In the genomic region with DNA sequence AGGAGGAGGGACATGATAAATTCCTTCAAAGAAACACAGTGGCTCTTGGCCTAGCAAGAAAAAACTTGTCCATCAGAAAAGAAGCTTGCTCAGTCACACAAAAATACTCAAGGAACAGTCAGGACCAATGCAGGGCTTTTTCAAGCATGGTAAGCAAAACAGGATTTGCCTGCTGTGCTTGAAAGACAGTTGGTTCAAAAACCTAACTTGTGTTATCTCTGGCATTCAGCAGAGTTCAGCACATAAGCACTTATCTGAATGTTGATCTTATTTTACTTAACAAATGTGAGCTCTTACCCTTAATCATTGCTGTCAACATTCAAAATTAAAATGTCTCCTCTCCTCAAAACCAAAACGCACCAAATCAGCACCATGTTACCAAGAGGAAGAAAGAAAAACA, we compare ENCODE assay signal across 24 cellular contexts. TPM values are rescaled to one million over a fixed set of nuclear protein-coding genes. Genes with fewer than 3 reads are reported as not detected.
DNase-seq lines count a peak whose midpoint lies in the region; ATAC-seq, FAIRE-seq and TF ChIP-seq lines count a peak whose summit lies in the region.
"Had no signal": no experiment of that assay in that cellular context is flagged by ENCODE, and none has a peak within 500 bp of the region (broad histone marks: within the 10 kb centered on the region; RNA-seq: fewer than 3 reads in every experiment).

No MANE protein-coding gene starts in this region.

- H3K27me3 ChIP-seq in K562 (ENCODE audit: control insufficient read depth in 2 of 2, insufficient read depth in 2 of 2, low read length in 2 of 2) (no peaks in the 10 kb centered on the region), thyroid gland (no peaks in the 10 kb centered on the region), BE2C (no peaks in the 10 kb centered on the region)
- H3K27me3 ChIP-seq: dorsolateral prefrontal cortex, transverse colon had no signal

- peak; percentile 72 for ATAC-seq in K562
- ATAC-seq: activated T-cell treated with anti-CD3 and anti-CD28 coated beads, Interleukin-2, amount 50 U/mL, for 4 hours; CD8-positive, alpha-beta T cell; lower lobe of right lung; stimulated activated naive CD8-positive, alpha-beta T cell treated with anti-CD3 and anti-CD28 coated beads, Interleukin-15, amount 100 ng/mL, for 72 hours had no signal

- DNase-seq in activated naive CD4-positive, alpha-beta T cell treated with anti-CD3 and anti-CD28 coated beads for 36 hours = no peak
- DNase-seq in K562 (ENCODE audit: extremely low read depth in 1 of 4, low spot score in 3 of 4) (peak in 2 of 4 experiments; percentile 20 to 28), iris pigment epithelial cell (ENCODE audit: low read depth) (peak; percentile 24), thyroid gland (peak; percentile 21 to 32), HTR-8/SVneo (ENCODE audit: insufficient read length, low spot score) (no peak), BE2C (no peak)
- no peak for DNase-seq in activated CD4-positive, alpha-beta memory T cell treated with anti-CD3 and anti-CD28 coated beads, Interleukin-2, amount 10 ng/mL, durations not matched to agents 7 days and 5 days
- DNase-seq: activated CD4-positive, CD25-positive, alpha-beta regulatory T cell treated with anti-CD3 and anti-CD28 coated beads, Interleukin-2, amount 50 U/mL, for 72 hours; activated naive CD4-positive, alpha-beta T cell; activated T-cell treated with anti-CD3 and anti-CD28 coated beads, Interleukin-2, amount 50 U/mL, for 4 hours; CD8-positive, alpha-beta T cell; central memory CD4-positive, alpha-beta T cell; dorsolateral prefrontal cortex; hypothalamus; lower lobe of right lung; NCI-H510A treated with DMSO at 0.1 percent for 48 hours; retina; stimulated activated CD4-positive, alpha-beta T cell treated with anti-CD3 and anti-CD28 coated beads, Interleukin-4, amount 100 ng/mL, for 4 hours; stimulated activated naive CD8-positive, alpha-beta T cell treated with anti-CD3 and anti-CD28 coated beads, Interleukin-15, amount 100 ng/mL, for 72 hours; T1000; transverse colon had no signal

- peaks cover 27% of the 10 kb centered on the region for H3K36me3 Mint-ChIP-seq in activated naive CD4-positive, alpha-beta T cell treated with anti-CD3 and anti-CD28 coated beads, Interleukin-2, amount 50 U/mL, for 24 hours
- peaks cover 25% of the 10 kb centered on the region for H3K36me3 Mint-ChIP-seq in activated naive CD4-positive, alpha-beta T cell treated with anti-CD3 and anti-CD28 coated beads for 36 hours (ENCODE audit: low read depth)
- peaks cover 54% of the 10 kb centered on the region for H3K36me3 Mint-ChIP-seq in activated CD4-positive, alpha-beta memory T cell treated with anti-CD3 and anti-CD28 coated beads, Interleukin-2, amount 10 ng/mL, durations not matched to agents 7 days and 5 days (ENCODE audit: low read depth)

- TF ChIP-seq CTCF in K562 (IDR thresholded peaks at IDR 0.05 in 2 of 3, conservative IDR thresholded peaks at IDR 0.05 in 1 of 3; ENCODE audit: insufficient read depth in 2 of 3, low read depth in 1 of 3, low read length in 3 of 3) = no peak
- no peak for TF ChIP-seq CTCF in thyroid gland (IDR thresholded peaks at IDR 0.05)
- TF ChIP-seq CTCF in BE2C (IDR thresholded peaks at IDR 0.05; ENCODE audit: low read depth, low read length) = no peak

- peak; percentile 51 for FAIRE-seq in K562 (lab: Jason Lieb, UNC)
- no peak for FAIRE-seq in HTR-8/SVneo (lab: Jason Lieb, UNC)
- FAIRE-seq: frontal cortex had no signal

- peaks cover 8% of the 10 kb centered on the region for H3K9me3 Mint-ChIP-seq in activated naive CD4-positive, alpha-beta T cell treated with anti-CD3 and anti-CD28 coated beads, Interleukin-2, amount 50 U/mL, for 24 hours
- H3K9me3 Mint-ChIP-seq in activated naive CD4-positive, alpha-beta T cell treated with anti-CD3 and anti-CD28 coated beads for 36 hours = no peaks in the 10 kb centered on the region
- H3K9me3 Mint-ChIP-seq in activated CD4-positive, alpha-beta memory T cell treated with anti-CD3 and anti-CD28 coated beads, Interleukin-2, amount 10 ng/mL, durations not matched to agents 7 days and 5 days = peaks cover 16% of the 10 kb centered on the region
- H3K9me3 Mint-ChIP-seq: CD8-positive, alpha-beta T cell had no signal

- TF ChIP-seq POLR2A in K562 (conservative IDR thresholded peaks at IDR 0.05) (no peak), thyroid gland (IDR thresholded peaks at IDR 0.05) (no peak)

- 0 out of 2 replicates have a peak, but pooled peaks cover 11% of the 10 kb centered on the region for H4K20me1 ChIP-seq in K562 (replicated peaks; ENCODE audit: control insufficient read depth, insufficient read depth, low read length)

- CTCF ChIA-PET in activated naive CD4-positive, alpha-beta T cell treated with anti-CD3 and anti-CD28 coated beads for 36 hours (lab: Charles Lee) = interaction anchor here (0.5 to 1.2 kb wide), 2 partner anchors 13 to 291 kb away, joined by 4 to 5 read pairs; no protein-coding TSS in a partner anchor
- CTCF ChIA-PET in K562 (lab: Yijun Ruan, JAX; ENCODE audit: low intra/inter-chr PET ratio) = no interaction called here
- CTCF ChIA-PET in activated CD4-positive, alpha-beta memory T cell treated with anti-CD3 and anti-CD28 coated beads, Interleukin-2, amount 10 ng/mL, durations not matched to agents 7 days and 5 days (lab: Charles Lee) = interaction anchor here (0.9 kb wide), 1 partner anchor 64 kb away, joined by 3 read pairs; no protein-coding TSS in a partner anchor

- H3K4me2 ChIP-seq in K562 (ENCODE audit: insufficient read depth, low read length) = no peak overlapping the region; the same call in 1 of the 2 replicates

- H3K4me1 Mint-ChIP-seq in activated naive CD4-positive, alpha-beta T cell treated with anti-CD3 and anti-CD28 coated beads, Interleukin-2, amount 50 U/mL, for 24 hours = peaks cover 45% of the 10 kb centered on the region
- H3K4me1 Mint-ChIP-seq in activated naive CD4-positive, alpha-beta T cell treated with anti-CD3 and anti-CD28 coated beads for 36 hours (ENCODE audit: low read depth) = peaks cover 24% of the 10 kb centered on the region
- peaks cover 18% of the 10 kb centered on the region for H3K4me1 Mint-ChIP-seq in activated CD4-positive, alpha-beta memory T cell treated with anti-CD3 and anti-CD28 coated beads, Interleukin-2, amount 10 ng/mL, durations not matched to agents 7 days and 5 days

- intact Hi-C loops in activated naive CD4-positive, alpha-beta T cell treated with anti-CD3 and anti-CD28 coated beads for 36 hours (cut with micrococcal nuclease) = no loop called here
- intact Hi-C loops in K562 (cut with micrococcal nuclease) = no loop called here
- intact Hi-C loops in thyroid gland (cut with DNase I) = no loop called here

- H3K9me1 ChIP-seq in K562 (ENCODE audit: control insufficient read depth, insufficient read depth, low read length) = no peaks in the 10 kb centered on the region

- H3K9me3 ChIP-seq in K562 (replicated peaks; ENCODE audit: control insufficient read depth, insufficient read depth, low read depth, low read length) = peaks cover 5% of the 10 kb centered on the region; the same call in 1 of the 2 replicates
- no peaks in the 10 kb centered on the region for H3K9me3 ChIP-seq in thyroid gland
- no peaks in the 10 kb centered on the region for H3K9me3 ChIP-seq in BE2C
- H3K9me3 ChIP-seq: transverse colon had no signal

- TF ChIP-seq RAD21 in K562 (CRISPR knock-in tag; conservative IDR thresholded peaks at IDR 0.05 in 1 of 2, IDR thresholded peaks at IDR 0.05 in 1 of 2) = no peak

- peaks cover 74% of the 10 kb centered on the region for H3K79me2 ChIP-seq in K562 (ENCODE audit: control insufficient read depth, insufficient read depth, low read length)

- POLR2A ChIA-PET in K562 (lab: Yijun Ruan, JAX) = interaction anchor here (1.3 to 1.6 kb wide), 2 partner anchors 9 to 14 kb away, joined by 4 to 6 read pairs; no protein-coding TSS in a partner anchor
- POLR2A ChIA-PET in activated CD4-positive, alpha-beta memory T cell treated with anti-CD3 and anti-CD28 coated beads, Interleukin-2, amount 10 ng/mL, durations not matched to agents 7 days and 5 days (lab: Charles Lee) = interaction anchor here (0.7 to 1.2 kb wide), 2 partner anchors 10 to 193 kb away, joined by 3 read pairs; no protein-coding TSS in a partner anchor

- no peak overlapping the region for H3K4me3 Mint-ChIP-seq in activated naive CD4-positive, alpha-beta T cell treated with anti-CD3 and anti-CD28 coated beads, Interleukin-2, amount 50 U/mL, for 24 hours
- no peak overlapping the region for H3K4me3 Mint-ChIP-seq in activated naive CD4-positive, alpha-beta T cell treated with anti-CD3 and anti-CD28 coated beads for 36 hours
- H3K4me3 Mint-ChIP-seq in activated CD4-positive, alpha-beta memory T cell treated with anti-CD3 and anti-CD28 coated beads, Interleukin-2, amount 10 ng/mL, durations not matched to agents 7 days and 5 days = no peak overlapping the region
- H3K4me3 Mint-ChIP-seq: activated T-cell treated with anti-CD3 and anti-CD28 coated beads, Interleukin-2, amount 50 U/mL, for 4 hours; CD8-positive, alpha-beta T cell; stimulated activated naive CD8-positive, alpha-beta T cell treated with anti-CD3 and anti-CD28 coated beads, Interleukin-15, amount 100 ng/mL, for 72 hours had no signal

- H3K27ac ChIP-seq in K562 (ENCODE audit: extremely low read depth, low read depth, low read length) = peak overlapping the region; percentile 32; the same call in 1 of the 3 replicates
- peak overlapping the region; percentile 27 to 56 (median 32) for H3K27ac ChIP-seq in thyroid gland
- H3K27ac ChIP-seq: 22Rv1, dorsolateral prefrontal cortex, lower lobe of right lung, transverse colon had no signal

- H3K4me1 ChIP-seq in K562 (replicated peaks in 1 of 2; ENCODE audit: control insufficient read depth in 2 of 2, insufficient read depth in 2 of 2, low read length in 2 of 2) = peaks cover 0 to 6% of the 10 kb centered on the region in 2 experiments; a peak in 2 of 5 replicates
- H3K4me1 ChIP-seq in thyroid gland = peaks cover 12 to 14% of the 10 kb centered on the region in 2 donors
- H3K4me1 ChIP-seq in BE2C = 0 out of 2 replicates have a peak, but pooled peaks cover 4% of the 10 kb centered on the region
- H3K4me1 ChIP-seq: lower lobe of right lung, transverse colon had no signal

- peak; percentile 53; the same call in 1 of the 2 replicates for TF ChIP-seq EP300 in K562 (IDR thresholded peaks at IDR 0.05; ENCODE audit: low read length)

- no TSS peak for BruUV-seq in K562 (replicated peaks; lab: Mats Ljungman, UMichigan)

- H3K9ac ChIP-seq in K562 (ENCODE audit: insufficient read depth in 1 of 2, low read depth in 2 of 2, low read length in 2 of 2) = no peak overlapping the region

- no peak overlapping the region for H2AFZ ChIP-seq in K562 (ENCODE audit: low read depth, low read length)

- no peaks in the 10 kb centered on the region for H3K27me3 Mint-ChIP-seq in activated naive CD4-positive, alpha-beta T cell treated with anti-CD3 and anti-CD28 coated beads, Interleukin-2, amount 50 U/mL, for 24 hours
- H3K27me3 Mint-ChIP-seq in activated naive CD4-positive, alpha-beta T cell treated with anti-CD3 and anti-CD28 coated beads for 36 hours (ENCODE audit: low read depth) = no peaks in the 10 kb centered on the region
- H3K27me3 Mint-ChIP-seq in activated CD4-positive, alpha-beta memory T cell treated with anti-CD3 and anti-CD28 coated beads, Interleukin-2, amount 10 ng/mL, durations not matched to agents 7 days and 5 days = no peaks in the 10 kb centered on the region
- H3K27me3 Mint-ChIP-seq: stimulated activated naive CD8-positive, alpha-beta T cell treated with anti-CD3 and anti-CD28 coated beads, Interleukin-15, amount 100 ng/mL, for 72 hours had no signal

- peak overlapping the region; percentile 26 for H3K27ac Mint-ChIP-seq in activated naive CD4-positive, alpha-beta T cell treated with anti-CD3 and anti-CD28 coated beads, Interleukin-2, amount 50 U/mL, for 24 hours
- no peak overlapping the region for H3K27ac Mint-ChIP-seq in activated naive CD4-positive, alpha-beta T cell treated with anti-CD3 and anti-CD28 coated beads for 36 hours
- H3K27ac Mint-ChIP-seq in activated CD4-positive, alpha-beta memory T cell treated with anti-CD3 and anti-CD28 coated beads, Interleukin-2, amount 10 ng/mL, durations not matched to agents 7 days and 5 days = no peak overlapping the region
- H3K27ac Mint-ChIP-seq: CD8-positive, alpha-beta T cell; stimulated activated naive CD8-positive, alpha-beta T cell treated with anti-CD3 and anti-CD28 coated beads, Interleukin-15, amount 100 ng/mL, for 72 hours had no signal

- WGBS in K562 (ENCODE audit: insufficient coverage, low coverage, missing lambda C conversion rate) = 0% methylated on average over 1 of the region's 1 CpG
- WGBS in thyroid gland, 2 donors = 43 to 45% methylated on average over 1 of the region's 1 CpG

- H3K4me3 ChIP-seq in K562 (no peak overlapping the region), thyroid gland (replicated peaks in 1 of 3) (no peak overlapping the region), BE2C (ENCODE audit: low read depth, low read length) (no peak overlapping the region)
- H3K4me3 ChIP-seq: dorsolateral prefrontal cortex, lower lobe of right lung, transverse colon had no signal

- in situ Hi-C loops in K562 (cut with MboI) = no loop called here

- H3K36me3 ChIP-seq in K562 (ENCODE audit: control insufficient read depth, insufficient read depth, low read length) (peaks cover 35% of the 10 kb centered on the region), thyroid gland (peaks cover 0 to 3% of the 10 kb centered on the region in 2 donors), BE2C (peaks cover 18% of the 10 kb centered on the region)

RNA-seq across cellular contexts. Expression of gene ATG5, which starts 38.3 kb away (rescaled TPM):
- total RNA-seq in activated naive CD4-positive, alpha-beta T cell treated with anti-CD3 and anti-CD28 coated beads for 36 hours = 10 to 100 TPM; 20.2 to 20.7 TPM
- 37.5 and 96.3 TPM in 2 replicates for total RNA-seq in K562 (2011; cell fraction: chromatin; rRNA removed; ENCODE audit: low replicate concordance)
- 19.0 and 21.2 TPM in 2 replicates for total RNA-seq in K562 (2011; cell fraction: nucleolus; rRNA removed)
- 35.8 and 41.9 TPM in 2 replicates for total RNA-seq in K562 (2011; cell fraction: nucleoplasm; rRNA removed)
- total RNA-seq in K562 (2014; rRNA removed) = 34.6 and 53.2 TPM in 2 replicates
- 62.1 and 71.0 TPM in 2 replicates for total RNA-seq in K562 (2014; rRNA removed; fragmentation: Illumina TruSeq; extraction: Trizol)
- 55.0 and 64.4 TPM in 2 replicates for total RNA-seq in K562 (2015; rRNA removed; fragmentation: Illumina TruSeq; extraction: Trizol)
- 53.2 and 55.4 TPM in 2 replicates for total RNA-seq in K562 (2021)
- 56.0 and 80.0 TPM in 2 replicates for polyA plus RNA-seq in K562 (2011; rRNA removed)
- 11.9 and 20.0 TPM in 2 replicates for polyA plus RNA-seq in K562 (2011; cell fraction: cytosol; rRNA removed)
- 16.8 and 23.7 TPM in 2 replicates for polyA plus RNA-seq in K562 (2011; cell fraction: nucleus; rRNA removed)
- 44.2 and 44.8 TPM in 2 replicates for polyA plus RNA-seq in K562 (2012)
- 40.3 and 42.7 TPM in 2 replicates for polyA plus RNA-seq in K562 (2014; fragmentation: Illumina TruSeq; extraction: Trizol)
- 10 to 100 TPM; 29.0 to 29.6 TPM for polyA plus RNA-seq in K562 (2014; fragmentation: Nextera tagmentation; extraction: Ambion mirVana)
- polyA plus RNA-seq in K562 (2014; rRNA removed) = 41.3 and 43.4 TPM in 2 replicates
- 92.7 and 96.4 TPM in 2 replicates for polyA minus RNA-seq in K562 (2011; rRNA and poly(A)+ RNA removed)
- 15.6 and 24.6 TPM in 2 replicates for polyA minus RNA-seq in K562 (2011; cell fraction: cytosol; rRNA and poly(A)+ RNA removed)
- 40.7 and 64.4 TPM in 2 replicates for polyA minus RNA-seq in K562 (2011; cell fraction: nucleus; rRNA and poly(A)+ RNA removed)
- 10 to 100 TPM; 44.4 to 58.7 (median 48.7) TPM for total RNA-seq in thyroid gland
- 10 to 100 TPM; 35.4 to 35.6 TPM for total RNA-seq in activated CD4-positive, alpha-beta memory T cell treated with anti-CD3 and anti-CD28 coated beads, Interleukin-2, amount 10 ng/mL, durations not matched to agents 7 days and 5 days
- polyA plus RNA-seq in BE2C (2012; ENCODE audit: insufficient read depth, insufficient read length, low read depth) = 21.7 TPM

Comparison
In these comparisons a context has a peak if more than half of its experiments do, and no peak if none do; other contexts are left out.
1. DNase-seq: peak in iris pigment epithelial cell (single experiment) and thyroid gland (2 of 2); none in activated naive CD4-positive, alpha-beta T cell treated with anti-CD3 and anti-CD28 coated beads for 36 hours (single experiment), activated CD4-positive, alpha-beta memory T cell treated with anti-CD3 and anti-CD28 coated beads, Interleukin-2, amount 10 ng/mL, durations not matched to agents 7 days and 5 days (single experiment), HTR-8/SVneo (single experiment) and BE2C (single experiment).